In the genomic region with DNA sequence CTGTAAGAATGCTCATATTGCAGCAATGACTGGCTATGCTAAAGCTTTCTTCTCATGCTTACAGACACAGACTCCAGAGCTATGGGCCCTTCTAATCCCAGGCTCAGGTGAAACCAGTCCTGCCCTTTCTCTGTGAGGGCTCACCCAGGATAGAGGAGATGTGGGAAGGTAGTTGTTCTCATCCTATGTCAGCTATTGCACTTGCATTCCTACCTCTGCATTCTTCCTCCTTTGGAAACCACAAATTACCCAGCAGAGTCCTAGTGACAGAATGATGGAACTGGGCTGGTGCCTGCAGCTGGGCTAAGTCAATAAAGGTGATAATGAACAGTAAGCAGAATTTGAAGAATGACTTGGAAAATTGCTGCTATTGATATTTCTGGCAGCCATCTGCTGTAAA, we compare ENCODE assay signal across 24 cellular contexts.
DNase-seq lines count a peak whose midpoint lies in the region; ATAC-seq lines count a peak whose summit lies in the region.
"Had no signal": no experiment of that assay in that cellular context is flagged by ENCODE, and none has a peak within 500 bp of the region (broad histone marks: within the 10 kb centered on the region; RNA-seq: fewer than 3 reads in every experiment).

No MANE protein-coding gene starts in this region.

- DNase-seq in NCI-H1105 (lab: John Stamatoyannopoulos, UW), result peak; percentile 87
- peak; percentile 84 for DNase-seq in NCI-H187 treated with DMSO at 0.1 percent for 48 hours (lab: John Stamatoyannopoulos, UW)
- DNase-seq in NCI-H510A treated with DMSO at 0.1 percent for 48 hours (lab: John Stamatoyannopoulos, UW), result peak; percentile 78
- DNase-seq in astrocyte of the hippocampus (ENCODE audit: low read depth, low spot score), result peak; percentile 21
- DNase-seq in NCI-H82 treated with DMSO at 0.1 percent for 48 hours (lab: John Stamatoyannopoulos, UW; ENCODE audit: unreplicated experiment), result no peak
- DNase-seq in SW 1271 (lab: John Stamatoyannopoulos, UW), result no peak
- DNase-seq: activated CD4-positive, alpha-beta memory T cell treated with anti-CD3 and anti-CD28 coated beads, Interleukin-2, amount 10 ng/mL, durations not matched to agents 7 days and 5 days; activated CD8-positive, alpha-beta memory T cell treated with anti-CD3 and anti-CD28 coated beads, Interleukin-2, amount 50 U/mL, for 48 hours; activated naive CD4-positive, alpha-beta T cell treated with anti-CD3 and anti-CD28 coated beads for 36 hours; adrenal gland; Caco-2; esophagus squamous epithelium; foreskin keratinocyte; heart left ventricle; left ventricle myocardium inferior; NCI-H1048; NCI-H446; posterior cingulate gyrus; right cardiac atrium; stimulated activated naive CD4-positive, alpha-beta T cell treated with Interleukin-2 at 50 U/mL for 16 hours; upper lobe of left lung had no signal

- no peak for ATAC-seq in HG02884 (IDR thresholded peaks at IDR 0.05; ENCODE audit: unreplicated experiment)
- ATAC-seq: foreskin keratinocyte, GM23338, heart left ventricle, right cardiac atrium, Right ventricle myocardium inferior had no signal

Comparison
In these comparisons a context has a peak if more than half of its experiments do, and no peak if none do; other contexts are left out.
1. DNase-seq: peak in NCI-H1105 (single experiment), NCI-H187 treated with DMSO at 0.1 percent for 48 hours (single experiment), NCI-H510A treated with DMSO at 0.1 percent for 48 hours (single experiment) and astrocyte of the hippocampus (single experiment); none in NCI-H82 treated with DMSO at 0.1 percent for 48 hours (single experiment) and SW 1271 (0 of 2).